ENCODE assay signal across 32 cellular contexts in the genomic region with DNA sequence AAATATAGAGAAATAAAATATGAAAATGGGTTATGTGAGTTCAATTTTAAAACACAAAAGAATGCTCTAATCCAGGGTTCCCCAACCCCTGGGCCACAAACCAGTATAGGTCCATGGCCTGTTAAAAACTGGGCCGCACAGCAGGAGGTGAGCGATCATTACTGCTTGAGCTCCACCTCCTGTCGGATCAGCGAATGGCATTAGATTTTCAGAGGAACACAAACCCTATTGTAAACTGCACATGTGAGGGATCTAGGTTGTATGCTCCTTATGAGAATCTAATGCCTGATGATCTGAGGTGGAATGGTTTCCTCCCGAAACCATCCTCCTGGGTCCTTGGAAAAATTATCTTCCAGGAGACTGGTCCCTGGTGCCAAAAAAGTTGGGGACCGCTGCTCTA. TPM values are rescaled to one million over a fixed set of nuclear protein-coding genes. Genes with fewer than 3 reads are reported as not detected.
A peak's percentile ranks its signal among the peaks of the same experiment; 100 is the strongest.
DNase-seq lines count a peak whose midpoint lies in the region; ATAC-seq lines count a peak whose summit lies in the region.
"Had no signal": no experiment of that assay in that cellular context is flagged by ENCODE, and none has a peak within 500 bp of the region (broad histone marks: within the 10 kb centered on the region; RNA-seq: fewer than 3 reads in every experiment).

No MANE protein-coding gene starts in this region.

- H3K4me3 ChIP-seq in Karpas-422 (ENCODE audit: low read length): no peak overlapping the region
- H3K4me3 ChIP-seq: lower lobe of right lung, stomach, thyroid gland had no signal

- H3K27ac ChIP-seq in Karpas-422 (ENCODE audit: low read length): no peak overlapping the region
- H3K27ac ChIP-seq: lower lobe of right lung, RWPE1, stomach, thyroid gland had no signal

- H3K4me2 ChIP-seq in Karpas-422 (ENCODE audit: low read depth, low read length, poor library complexity, severe bottlenecking): no peak overlapping the region

- DNase-seq in DMS53 (lab: John Stamatoyannopoulos, UW) (peak; percentile 8), DMS53 treated with DMSO at 0.1 percent for 48 hours (lab: John Stamatoyannopoulos, UW; ENCODE audit: unreplicated experiment) (no peak), Karpas-422 (peak; percentile 81), SK-MEL-5 (ENCODE audit: low read depth, low spot score) (peak; percentile 13), left lobe of liver (ENCODE audit: low spot score) (peak; percentile 55), AG20443 (ENCODE audit: low spot score) (no peak)
- DNase-seq: 8988T; activated CD4-positive, alpha-beta T cell treated with anti-CD3 and anti-CD28 coated beads, Interleukin-2, amount 50 U/mL, for 4 hours; activated CD8-positive, alpha-beta memory T cell treated with anti-CD3 and anti-CD28 coated beads, Interleukin-2, amount 50 U/mL, for 48 hours; activated naive CD4-positive, alpha-beta T cell treated with anti-CD3 and anti-CD28 coated beads, Interleukin-2, amount 50 U/mL, for 16 hours; amniotic stem cell; CD4-positive, alpha-beta memory T cell; DMS79; GDM1; HCEC 1CT; lower lobe of right lung; NCI-H1048; NCI-H1694; NCI-H2171; NCI-H510A treated with DMSO at 0.1 percent for 48 hours; NK-92 treated with Interleukin-12 subunit alpha and Interleukin-12 subunit beta, amount 100 ng/mL, for 24 hours; retina; stimulated activated CD4-positive, alpha-beta T cell treated with anti-CD3 and anti-CD28 coated beads, Interleukin-2, amount 100 ng/mL, for 24 hours; stomach; thyroid gland had no signal

- ATAC-seq in left lobe of liver (peak; percentile 96), HG03196 (IDR thresholded peaks at IDR 0.05; ENCODE audit: unreplicated experiment) (no peak), HG02623 (IDR thresholded peaks at IDR 0.05; ENCODE audit: unreplicated experiment) (no peak)
- ATAC-seq: activated T-helper 17 cell treated with anti-CD3 and anti-CD28 coated beads, Interleukin-2, amount 50 U/mL, for 72 hours; lower lobe of right lung had no signal

- no peaks in the 10 kb centered on the region for H4K20me1 ChIP-seq in Karpas-422 (ENCODE audit: insufficient read depth, low read depth, low read length)

- in situ Hi-C loops in SK-MEL-5 (cut with HindIII; ENCODE audit: low pct_unique_long_range_greater_than_20kb, low sequenced_read_pairs): no loop called here

- no peaks in the 10 kb centered on the region for H3K27me3 ChIP-seq in Karpas-422 (ENCODE audit: low read length)
- H3K27me3 ChIP-seq: stomach, thyroid gland had no signal

- H3K9ac ChIP-seq in Karpas-422 (ENCODE audit: low read length): no peak overlapping the region

- no peak overlapping the region for H2AFZ ChIP-seq in Karpas-422 (ENCODE audit: low read length)

- no peaks in the 10 kb centered on the region for H3K79me2 ChIP-seq in Karpas-422 (ENCODE audit: low read length)

- H3K36me3 ChIP-seq in Karpas-422 (ENCODE audit: insufficient read depth, low read length): no peaks in the 10 kb centered on the region
- H3K36me3 ChIP-seq: lower lobe of right lung, thyroid gland had no signal

- peaks cover 13% of the 10 kb centered on the region for H3K4me1 ChIP-seq in Karpas-422 (ENCODE audit: low read length)
- H3K4me1 ChIP-seq: lower lobe of right lung, stomach, thyroid gland had no signal

- no peaks in the 10 kb centered on the region for H3K9me3 ChIP-seq in Karpas-422 (ENCODE audit: low read length)
- H3K9me3 ChIP-seq: lower lobe of right lung, stomach, thyroid gland had no signal

- no peaks in the 10 kb centered on the region for H3K9me2 ChIP-seq in Karpas-422 (replicated peaks; ENCODE audit: insufficient read depth, low read length)

RNA-seq across cellular contexts. Expression of a gene that starts 34.7 kb away (rescaled TPM):
- total RNA-seq in Karpas-422 (2014; rRNA removed; shearing (Covaris generic); ENCODE audit: low replicate concordance): not detected in 2 replicates
- 0.16 and 0.18 TPM in 2 replicates for total RNA-seq in SK-MEL-5 (2014; rRNA removed; shearing (Covaris generic))
- 0.20 TPM in 1 of 2 replicates, not detected in the other for polyA plus RNA-seq in SK-MEL-5 (2015; cell fraction: cytosol; rRNA removed)
- not detected in 2 replicates for polyA plus RNA-seq in SK-MEL-5 (2015; cell fraction: nucleus; rRNA removed)
- total RNA-seq in left lobe of liver: 4,291 TPM
- total RNA-seq: activated T-helper 17 cell treated with anti-CD3 and anti-CD28 coated beads, Interleukin-2, amount 50 U/mL, for 72 hours; CD4-positive, alpha-beta memory T cell; chondrocyte; lower lobe of right lung; mononuclear cell; thyroid gland had no signal
- polyA plus RNA-seq: CD4-positive, alpha-beta memory T cell; keratinocyte had no signal

RNA-seq across cellular contexts. Expression of a gene that starts 58.0 kb away (rescaled TPM):
- total RNA-seq in Karpas-422 (2014; rRNA removed; shearing (Covaris generic); ENCODE audit: low replicate concordance): 0.47 and 0.97 TPM in 2 replicates
- 16.1 and 18.4 TPM in 2 replicates for total RNA-seq in SK-MEL-5 (2014; rRNA removed; shearing (Covaris generic))
- 25.8 and 32.2 TPM in 2 replicates for polyA plus RNA-seq in SK-MEL-5 (2015; cell fraction: cytosol; rRNA removed)
- 33.7 and 47.2 TPM in 2 replicates for polyA plus RNA-seq in SK-MEL-5 (2015; cell fraction: nucleus; rRNA removed)
- 2.7 TPM for total RNA-seq in left lobe of liver
- polyA plus RNA-seq: CD4-positive, alpha-beta memory T cell had no signal

Comparison
In these comparisons a context has a peak if more than half of its experiments do, and no peak if none do; other contexts are left out.
1. DNase-seq: peak in DMS53 (single experiment), Karpas-422 (single experiment), SK-MEL-5 (single experiment) and left lobe of liver (single experiment); none in DMS53 treated with DMSO at 0.1 percent for 48 hours (single experiment) and AG20443 (single experiment).
2. RNA of a gene that starts 34.7 kb away (total RNA-seq): 4,291 TPM in left lobe of liver (single experiment); 0.16 to 0.18 TPM in SK-MEL-5 and not detected in Karpas-422; every median in the first group is over 1,000 times any median in the second.